In genomic region chr7:156560696-156561210, GRCh38 we compare ENCODE assay signal across 16 cellular contexts.
"Had no signal": no experiment of that assay in that cellular context is flagged by ENCODE, and none has a peak within 500 bp of the region (broad histone marks: within the 10 kb centered on the region; RNA-seq: fewer than 3 reads in every experiment).

No MANE protein-coding gene starts in this region.

- H3K36me3 ChIP-seq: MG63 had no signal

- DNase-seq: IMR-90, Karpas-422, KG1, MG63, NCI-H1092, NCI-H1105 treated with DMSO at 0.1 percent for 48 hours, NCI-H1417 treated with DMSO at 0.1 percent for 48 hours, NCI-H1694 treated with DMSO at 0.1 percent for 48 hours, NCI-H1930, NCI-H2081, NCI-H2107, NCI-H2227 treated with DMSO at 0.1 percent for 48 hours, NCI-H526 treated with DMSO at 0.1 percent for 48 hours, NCI-H774 had no signal

- H3K4me3 ChIP-seq: MG63 had no signal

- H3K9me3 ChIP-seq: MG63, SK-N-SH had no signal

- H3K27ac ChIP-seq: RWPE1 had no signal

- H3K27me3 ChIP-seq: MG63 had no signal
